In genomic region chr3:46695177-46695961, GRCh38 we compare ENCODE assay signal across 8 cellular contexts. TPM values are rescaled to one million over a fixed set of nuclear protein-coding genes. Genes with fewer than 3 reads are reported as not detected.
DNase-seq lines count a peak whose midpoint lies in the region; ATAC-seq and TF ChIP-seq lines count a peak whose summit lies in the region.

No MANE protein-coding gene starts in this region.

- peak; percentile 11 for ATAC-seq in effector memory CD8-positive, alpha-beta T cell (replicated peaks)
- ATAC-seq in HG03439 (IDR thresholded peaks at IDR 0.05; ENCODE audit: unreplicated experiment): no peak
- ATAC-seq in GM21576 (IDR thresholded peaks at IDR 0.05; ENCODE audit: unreplicated experiment): no peak

- H3K9me3 Mint-ChIP-seq in CD8-positive, alpha-beta memory T cell: no peaks in the 10 kb centered on the region
- H3K9me3 Mint-ChIP-seq in activated CD4-positive, alpha-beta T cell treated with anti-CD3 and anti-CD28 coated beads, Interleukin-2, amount 10 ng/mL, durations not matched to agents 7 days and 5 days: no peaks in the 10 kb centered on the region
- no peaks in the 10 kb centered on the region for H3K9me3 Mint-ChIP-seq in effector memory CD8-positive, alpha-beta T cell

- peaks cover 53% of the 10 kb centered on the region for H3K4me1 ChIP-seq in CD8-positive, alpha-beta memory T cell (ENCODE audit: insufficient read depth, low read length)

- no peak overlapping the region for H3K27ac ChIP-seq in CD8-positive, alpha-beta memory T cell (ENCODE audit: low read depth, low read length)

- peak in 2 of 5 donors; percentile 23 to 43 for DNase-seq in CD8-positive, alpha-beta memory T cell
- DNase-seq in activated CD4-positive, alpha-beta T cell treated with anti-CD3 and anti-CD28 coated beads, Interleukin-2, amount 10 ng/mL, durations not matched to agents 7 days and 5 days: peak; percentile 51
- DNase-seq in effector memory CD8-positive, alpha-beta T cell: peak; percentile 13 to 45 (median 22)
- DNase-seq in myocyte (ENCODE audit: low read depth): peak; percentile 95
- DNase-seq in ureter (ENCODE audit: low spot score): peak; percentile 62

- CTCF ChIA-PET in CD8-positive, alpha-beta memory T cell (lab: Charles Lee): interaction anchor here (0.7 to 1.2 kb wide), 2 partner anchors 10 to 214 kb away, joined by 3 to 4 read pairs; no protein-coding TSS in a partner anchor
- CTCF ChIA-PET in activated CD4-positive, alpha-beta T cell treated with anti-CD3 and anti-CD28 coated beads, Interleukin-2, amount 10 ng/mL, durations not matched to agents 7 days and 5 days (lab: Charles Lee): interaction anchor here (0.8 to 2.8 kb wide), 7 partner anchors 9 to 206 kb away, joined by 3 to 10 read pairs (median 3); no protein-coding TSS in a partner anchor

- TF ChIP-seq CTCF in LNCAP (IDR thresholded peaks at IDR 0.05): peak; percentile 42

- H3K36me3 Mint-ChIP-seq in CD8-positive, alpha-beta memory T cell: no peaks in the 10 kb centered on the region
- H3K36me3 Mint-ChIP-seq in activated CD4-positive, alpha-beta T cell treated with anti-CD3 and anti-CD28 coated beads, Interleukin-2, amount 10 ng/mL, durations not matched to agents 7 days and 5 days (ENCODE audit: low read depth): no peaks in the 10 kb centered on the region
- no peaks in the 10 kb centered on the region for H3K36me3 Mint-ChIP-seq in effector memory CD8-positive, alpha-beta T cell (ENCODE audit: insufficient read depth)

- peak overlapping the region; percentile 51 to 73 (median 61) for H3K4me3 Mint-ChIP-seq in CD8-positive, alpha-beta memory T cell
- H3K4me3 Mint-ChIP-seq in activated CD4-positive, alpha-beta T cell treated with anti-CD3 and anti-CD28 coated beads, Interleukin-2, amount 10 ng/mL, durations not matched to agents 7 days and 5 days: peak overlapping the region; percentile 15
- H3K4me3 Mint-ChIP-seq in effector memory CD8-positive, alpha-beta T cell: peak overlapping the region; percentile 78

- POLR2A ChIA-PET in CD8-positive, alpha-beta memory T cell (lab: Charles Lee): no interaction called here
- POLR2A ChIA-PET in activated CD4-positive, alpha-beta T cell treated with anti-CD3 and anti-CD28 coated beads, Interleukin-2, amount 10 ng/mL, durations not matched to agents 7 days and 5 days (lab: Charles Lee): no interaction called here

- peak overlapping the region in 7 of 8 donors; percentile 35 to 86 (median 72) for H3K27ac Mint-ChIP-seq in CD8-positive, alpha-beta memory T cell
- peak overlapping the region; percentile 88 for H3K27ac Mint-ChIP-seq in activated CD4-positive, alpha-beta T cell treated with anti-CD3 and anti-CD28 coated beads, Interleukin-2, amount 10 ng/mL, durations not matched to agents 7 days and 5 days
- H3K27ac Mint-ChIP-seq in effector memory CD8-positive, alpha-beta T cell: peak overlapping the region; percentile 84 to 85

- H3K9me3 ChIP-seq in CD8-positive, alpha-beta memory T cell (ENCODE audit: low read length): no peaks in the 10 kb centered on the region

- H3K36me3 ChIP-seq in CD8-positive, alpha-beta memory T cell (ENCODE audit: insufficient read depth, low read length): no peaks in the 10 kb centered on the region

- H3K27me3 ChIP-seq in CD8-positive, alpha-beta memory T cell (ENCODE audit: insufficient read depth, low read length, poor library complexity, severe bottlenecking): no peaks in the 10 kb centered on the region

- peaks cover 29 to 58% (median 34%) of the 10 kb centered on the region in 3 donors for H3K4me1 Mint-ChIP-seq in CD8-positive, alpha-beta memory T cell
- peaks cover 52% of the 10 kb centered on the region for H3K4me1 Mint-ChIP-seq in activated CD4-positive, alpha-beta T cell treated with anti-CD3 and anti-CD28 coated beads, Interleukin-2, amount 10 ng/mL, durations not matched to agents 7 days and 5 days
- H3K4me1 Mint-ChIP-seq in effector memory CD8-positive, alpha-beta T cell (ENCODE audit: low read depth in 2 of 2): peaks cover 22 to 32% of the 10 kb centered on the region in 2 donors

- peak overlapping the region; percentile 3 for H3K4me3 ChIP-seq in CD8-positive, alpha-beta memory T cell (ENCODE audit: low read length)

- peaks cover 0 to 2% of the 10 kb centered on the region in 2 donors for H3K27me3 Mint-ChIP-seq in CD8-positive, alpha-beta memory T cell
- H3K27me3 Mint-ChIP-seq in activated CD4-positive, alpha-beta T cell treated with anti-CD3 and anti-CD28 coated beads, Interleukin-2, amount 10 ng/mL, durations not matched to agents 7 days and 5 days: peaks cover 8% of the 10 kb centered on the region
- peaks cover 5 to 18% of the 10 kb centered on the region in 2 donors for H3K27me3 Mint-ChIP-seq in effector memory CD8-positive, alpha-beta T cell

RNA-seq across cellular contexts. Expression of gene ALS2CL, which starts 1.9 kb away (rescaled TPM):
- under 1 TPM; 0.84 to 0.96 TPM for total RNA-seq in CD8-positive, alpha-beta memory T cell
- 1.2 TPM for polyA plus RNA-seq in CD8-positive, alpha-beta memory T cell
- 10 to 100 TPM; 15.5 to 16.6 TPM for total RNA-seq in activated CD4-positive, alpha-beta T cell treated with anti-CD3 and anti-CD28 coated beads, Interleukin-2, amount 10 ng/mL, durations not matched to agents 7 days and 5 days
- total RNA-seq in myocyte (15.0 and 19.6 TPM in 2 replicates), ureter (64.5 TPM)
- 6.9 TPM for polyA plus RNA-seq in myocyte (2012)

RNA-seq across cellular contexts. Expression of gene TMIE, which starts 5.8 kb away (rescaled TPM):
- under 1 TPM in 1 of 2 experiments, not detected in 1; 0.16 TPM for total RNA-seq in CD8-positive, alpha-beta memory T cell
- 0.67 TPM for polyA plus RNA-seq in CD8-positive, alpha-beta memory T cell
- 1 to 10 TPM; 1.2 to 1.6 TPM for total RNA-seq in activated CD4-positive, alpha-beta T cell treated with anti-CD3 and anti-CD28 coated beads, Interleukin-2, amount 10 ng/mL, durations not matched to agents 7 days and 5 days
- total RNA-seq in myocyte: 0.42 and 0.43 TPM in 2 replicates
- polyA plus RNA-seq in myocyte (2012): 0.30 TPM
- 1.0 TPM for total RNA-seq in ureter

RNA-seq across cellular contexts. Expression of gene PRSS50, which starts 22.3 kb away (rescaled TPM):
- not detected for total RNA-seq in CD8-positive, alpha-beta memory T cell
- 0.13 TPM for polyA plus RNA-seq in CD8-positive, alpha-beta memory T cell
- total RNA-seq in activated CD4-positive, alpha-beta T cell treated with anti-CD3 and anti-CD28 coated beads, Interleukin-2, amount 10 ng/mL, durations not matched to agents 7 days and 5 days: not detected
- total RNA-seq in myocyte (0.45 and 0.68 TPM in 2 replicates), ureter (1.6 TPM)
- polyA plus RNA-seq in myocyte (2012): 0.04 TPM

Comparison
In these comparisons a context has a peak if more than half of its experiments do, and no peak if none do; other contexts are left out.
1. H3K4me3 Mint-ChIP-seq: peak in every context shown above with its lines; median percentile 78 in effector memory CD8-positive, alpha-beta T cell; 61 in CD8-positive, alpha-beta memory T cell; 15 in activated CD4-positive, alpha-beta T cell treated with anti-CD3 and anti-CD28 coated beads, Interleukin-2, amount 10 ng/mL, durations not matched to agents 7 days and 5 days.